ENCODE assay signal across 1 cellular context in the genomic region with DNA sequence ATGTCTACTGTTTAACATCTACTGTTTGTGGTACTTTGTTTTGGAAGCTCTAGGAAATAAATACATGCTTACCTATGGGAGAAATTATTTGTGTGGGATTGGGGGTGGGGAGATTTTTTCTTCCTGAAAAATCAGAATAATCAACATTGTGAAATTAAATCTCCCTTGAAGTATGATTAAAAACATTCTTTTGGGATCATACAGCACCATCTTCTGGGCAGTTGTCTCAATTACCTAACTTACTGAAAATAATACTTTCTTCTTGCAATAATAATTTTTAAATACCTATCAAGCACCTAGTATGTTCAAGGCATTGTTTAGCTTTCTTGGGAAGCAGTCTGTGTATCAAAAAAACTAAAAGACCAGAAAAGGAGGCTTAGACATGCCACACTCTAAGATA.
TF ChIP-seq lines count a peak whose summit lies in the region.

No MANE protein-coding gene starts in this region.

TF ChIP-seq in H1, 55 proteins besides CTCF, POLR2A, EP300 and RAD21:
- TF ChIP-seq CHD7 (IDR thresholded peaks at IDR 0.05; ENCODE audit: insufficient replicate concordance, low read length) (no peak), GTF2F1 (IDR thresholded peaks at IDR 0.05; ENCODE audit: borderline replicate concordance, low read depth, low read length) (no peak), SIRT6 (IDR thresholded peaks at IDR 0.05; ENCODE audit: low read length) (no peak), MAX (IDR thresholded peaks at IDR 0.05) (no peak), ZNF274 (IDR thresholded peaks at IDR 0.05; ENCODE audit: borderline replicate concordance, extremely low read depth, low read length) (no peak), NANOG (IDR thresholded peaks at IDR 0.05; ENCODE audit: insufficient read depth, low read depth, low read length, poor library complexity, severe bottlenecking) (no peak), KDM5A (IDR thresholded peaks at IDR 0.05; ENCODE audit: low read length) (no peak)
